18 cellular contexts compared by ENCODE assay signal in the genomic region with DNA sequence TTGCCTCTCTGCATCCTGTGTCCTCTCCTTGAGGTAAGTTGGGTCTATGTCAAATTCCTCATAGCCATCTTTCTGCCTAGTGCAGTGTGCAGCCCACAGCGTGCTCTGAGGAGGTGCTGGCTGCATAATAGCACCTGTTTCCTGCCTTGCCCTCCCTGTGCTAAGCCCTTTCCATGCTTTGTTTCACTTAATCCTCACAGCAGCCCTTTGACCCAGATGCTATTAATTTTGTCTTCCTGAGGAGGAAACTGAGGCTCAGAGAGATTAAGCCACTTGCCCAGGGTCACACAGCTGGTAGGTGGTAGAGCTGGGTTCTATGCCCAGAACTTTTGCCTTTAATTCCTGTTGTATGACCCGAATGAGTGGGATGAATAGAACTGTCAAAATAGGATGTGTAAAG.
"Had no signal": no experiment of that assay in that cellular context is flagged by ENCODE, and none has a peak within 500 bp of the region (broad histone marks: within the 10 kb centered on the region; RNA-seq: fewer than 3 reads in every experiment).

No MANE protein-coding gene starts in this region.

- H3K27me3 ChIP-seq: dorsolateral prefrontal cortex, heart left ventricle, right atrium auricular region, transverse colon had no signal

- H3K9me3 Mint-ChIP-seq: natural killer cell treated with Interleukin-12 subunit alpha and Interleukin-12 subunit beta and Interleukin-15 and Interleukin-18, amount 100 ng/mL, for 72 hours; stimulated activated naive CD8-positive, alpha-beta T cell treated with anti-CD3 and anti-CD28 coated beads, Interleukin-15, amount 100 ng/mL, for 72 hours had no signal

- H3K27ac ChIP-seq: dorsolateral prefrontal cortex, heart left ventricle, parathyroid adenoma, right atrium auricular region, thoracic aorta had no signal

- H3K9ac ChIP-seq: parathyroid adenoma had no signal

- H3K4me1 ChIP-seq: heart left ventricle, parathyroid adenoma, right atrium auricular region, transverse colon had no signal

- H3K27me3 Mint-ChIP-seq: natural killer cell treated with Interleukin-12 subunit alpha and Interleukin-12 subunit beta and Interleukin-15 and Interleukin-18, amount 100 ng/mL, for 72 hours; stimulated activated naive CD8-positive, alpha-beta T cell treated with anti-CD3 and anti-CD28 coated beads, Interleukin-15, amount 100 ng/mL, for 72 hours had no signal

- H3K4me3 ChIP-seq: dorsolateral prefrontal cortex, heart left ventricle, right atrium auricular region, smooth muscle cell, thoracic aorta, transverse colon had no signal

- DNase-seq: cerebellar nuclear complex; dorsolateral prefrontal cortex; effector CD8-positive, alpha-beta T cell; foreskin melanocyte; heart left ventricle; hippocampal formation; kidney glomerular epithelial cell; mesenchymal stem cell; midbrain; stimulated activated CD4-positive, alpha-beta T cell treated with anti-CD3 and anti-CD28 coated beads, Interleukin-2, amount 100 ng/mL, for 48 hours; stimulated activated naive CD8-positive, alpha-beta T cell treated with anti-CD3 and anti-CD28 coated beads, Interleukin-15, amount 100 ng/mL, for 72 hours; substantia nigra; transverse colon had no signal

- H2AFZ ChIP-seq: parathyroid adenoma had no signal

- H3K79me2 ChIP-seq: parathyroid adenoma had no signal

- H3K4me1 Mint-ChIP-seq: stimulated activated naive CD8-positive, alpha-beta T cell treated with anti-CD3 and anti-CD28 coated beads, Interleukin-15, amount 100 ng/mL, for 72 hours had no signal

- H3K27ac Mint-ChIP-seq: natural killer cell treated with Interleukin-12 subunit alpha and Interleukin-12 subunit beta and Interleukin-15 and Interleukin-18, amount 100 ng/mL, for 72 hours had no signal

- H3K4me3 Mint-ChIP-seq: natural killer cell treated with Interleukin-12 subunit alpha and Interleukin-12 subunit beta and Interleukin-15 and Interleukin-18, amount 100 ng/mL, for 72 hours; stimulated activated naive CD8-positive, alpha-beta T cell treated with anti-CD3 and anti-CD28 coated beads, Interleukin-15, amount 100 ng/mL, for 72 hours had no signal

- H3K9me3 ChIP-seq: heart left ventricle, right atrium auricular region, thoracic aorta, transverse colon had no signal

- ATAC-seq: heart left ventricle; natural killer cell treated with Interleukin-12 subunit alpha and Interleukin-12 subunit beta and Interleukin-15 and Interleukin-18, amount 100 ng/mL, for 72 hours; stimulated activated naive CD8-positive, alpha-beta T cell treated with anti-CD3 and anti-CD28 coated beads, Interleukin-15, amount 100 ng/mL, for 72 hours had no signal

- H3K36me3 ChIP-seq: right atrium auricular region, thoracic aorta, transverse colon had no signal
